In genomic region chr9:40191403-40191802, GRCh38 we compare ENCODE assay signal across 6 cellular contexts.
A peak's percentile ranks its signal among the peaks of the same experiment; 100 is the strongest.
DNase-seq lines count a peak whose midpoint lies in the region; ATAC-seq, FAIRE-seq and TF ChIP-seq lines count a peak whose summit lies in the region.
"Not testable (repeated sequence)": the region's sequence is repeated elsewhere in the genome, so short reads cannot be mapped to it uniquely, and the experiment has no call there.

No MANE protein-coding gene starts in this region.

- not testable (repeated sequence) for H3K36me3 ChIP-seq in HepG2 (replicated peaks in 1 of 2; ENCODE audit: control insufficient read depth in 1 of 2, insufficient read depth in 2 of 2, low read length in 2 of 2); stomach; aorta (ENCODE audit: control insufficient read depth in 1 of 2, insufficient read depth in 2 of 2, low read length in 1 of 2)

- H3K36me3 Mint-ChIP-seq in chondrocyte (ENCODE audit: low read depth); stimulated activated effector memory CD8-positive, alpha-beta T cell treated with anti-CD3 and anti-CD28 coated beads, Interleukin-12 subunit alpha, Interleukin-12 subunit beta, amount 100 ng/mL, for 72 hours: not testable (repeated sequence)

- BruUV-seq in HepG2 (replicated peaks; lab: Mats Ljungman, UMichigan) = not testable (repeated sequence)

- H2AFZ ChIP-seq in HepG2 (ENCODE audit: low read length) = not testable (repeated sequence)

- not testable (repeated sequence) for H3K4me1 Mint-ChIP-seq in chondrocyte (ENCODE audit: low read depth); stimulated activated effector memory CD8-positive, alpha-beta T cell treated with anti-CD3 and anti-CD28 coated beads, Interleukin-12 subunit alpha, Interleukin-12 subunit beta, amount 100 ng/mL, for 72 hours

- not testable (repeated sequence) for FAIRE-seq in HepG2 (lab: Jason Lieb, UNC)

- not testable (repeated sequence) for H3K4me3 Mint-ChIP-seq in chondrocyte (ENCODE audit: unreplicated experiment); stimulated activated effector memory CD8-positive, alpha-beta T cell treated with anti-CD3 and anti-CD28 coated beads, Interleukin-12 subunit alpha, Interleukin-12 subunit beta, amount 100 ng/mL, for 72 hours

- not testable (repeated sequence) for H3K27me3 ChIP-seq in HepG2 (ENCODE audit: control insufficient read depth in 1 of 2, insufficient read depth in 2 of 2, low read length in 2 of 2); stomach; aorta (ENCODE audit: control insufficient read depth in 1 of 2, insufficient read depth in 2 of 2, low read length in 1 of 2)

- not testable (repeated sequence) for H4K20me1 ChIP-seq in HepG2 (ENCODE audit: insufficient read depth, low read length)

- H3K27ac Mint-ChIP-seq in chondrocyte (ENCODE audit: unreplicated experiment); stimulated activated effector memory CD8-positive, alpha-beta T cell treated with anti-CD3 and anti-CD28 coated beads, Interleukin-12 subunit alpha, Interleukin-12 subunit beta, amount 100 ng/mL, for 72 hours: not testable (repeated sequence)

- CTCF ChIA-PET in HepG2 (lab: Yijun Ruan, JAX; ENCODE audit: low intra/inter-chr PET ratio, low total read pairs) = not testable (repeated sequence)

- TF ChIP-seq CTCF in chondrocyte (IDR thresholded peaks at IDR 0.05); HepG2 (CRISPR knock-in tag; IDR thresholded peaks at IDR 0.05); stomach (IDR thresholded peaks at IDR 0.05): not testable (repeated sequence)

- ATAC-seq in HepG2 = peak; percentile 63; the same call in 2 of the 3 replicates
- ATAC-seq in stimulated activated effector memory CD8-positive, alpha-beta T cell treated with anti-CD3 and anti-CD28 coated beads, Interleukin-12 subunit alpha, Interleukin-12 subunit beta, amount 100 ng/mL, for 72 hours = peak; percentile 48
- peak; percentile 60 for ATAC-seq in aorta (ENCODE audit: low FRiP score)

- POLR2A ChIA-PET in HepG2 (lab: Yijun Ruan, JAX) = not testable (repeated sequence)

- H3K9me3 ChIP-seq in HepG2 (ENCODE audit: low read length); stomach; aorta (ENCODE audit: control insufficient read depth, low read length): not testable (repeated sequence)

- DNase-seq in chondrocyte (ENCODE audit: low spot score) (peak; percentile 66), cardiac septum (ENCODE audit: low spot score) (peak; percentile 74), stomach (peak; percentile 14)
- not testable (repeated sequence) for DNase-seq in HepG2 (ENCODE audit: low spot score); stimulated activated effector memory CD8-positive, alpha-beta T cell treated with anti-CD3 and anti-CD28 coated beads, Interleukin-12 subunit alpha, Interleukin-12 subunit beta, amount 100 ng/mL, for 72 hours (ENCODE audit: low spot score in 2 of 2); aorta

- H3K4me3 ChIP-seq in HepG2 (replicated peaks in 1 of 3; ENCODE audit: insufficient read depth in 1 of 3, low read depth in 2 of 3, low read length in 3 of 3); stomach; aorta (ENCODE audit: low read length in 2 of 2): not testable (repeated sequence)

- H3K27me3 Mint-ChIP-seq in chondrocyte (ENCODE audit: low read depth) = not testable (repeated sequence)

- H3K9ac ChIP-seq in HepG2 (ENCODE audit: insufficient read depth, low read depth, low read length) = not testable (repeated sequence)

- H3K4me1 ChIP-seq in HepG2 (ENCODE audit: insufficient read depth, low read length); stomach; aorta (ENCODE audit: control insufficient read depth in 1 of 2, insufficient read depth in 2 of 2, low read length in 2 of 2): not testable (repeated sequence)

- not testable (repeated sequence) for TF ChIP-seq RAD21 in HepG2 (CRISPR knock-in tag; IDR thresholded peaks at IDR 0.05)

- TF ChIP-seq EP300 in HepG2 (IDR thresholded peaks at IDR 0.05; ENCODE audit: low read depth in 2 of 2, low read length in 2 of 2); HepG2 (CRISPR knock-in tag; IDR thresholded peaks at IDR 0.05; ENCODE audit: borderline replicate concordance); stomach (IDR thresholded peaks at IDR 0.05): not testable (repeated sequence)

- H3K79me2 ChIP-seq in HepG2 (ENCODE audit: insufficient read depth, low read length) = not testable (repeated sequence)

- TF ChIP-seq POLR2A in HepG2 (IDR thresholded peaks at IDR 0.05; ENCODE audit: insufficient read depth in 1 of 2, low read depth in 2 of 2, low read length in 2 of 2); stomach (IDR thresholded peaks at IDR 0.05): not testable (repeated sequence)

- not testable (repeated sequence) for H3K9me3 Mint-ChIP-seq in chondrocyte (ENCODE audit: low read depth); stimulated activated effector memory CD8-positive, alpha-beta T cell treated with anti-CD3 and anti-CD28 coated beads, Interleukin-12 subunit alpha, Interleukin-12 subunit beta, amount 100 ng/mL, for 72 hours

- in situ Hi-C loops in HepG2 (cut with HindIII; ENCODE audit: extremely low pct_ligation_motif_present, low pct_unique_long_range_greater_than_20kb) = not testable (repeated sequence)

- not testable (repeated sequence) for H3K4me2 ChIP-seq in HepG2 (ENCODE audit: low read depth, low read length)

- intact Hi-C loops in cardiac septum (cut with DNase I); HepG2 (cut with micrococcal nuclease; ENCODE audit: unreplicated experiment); stomach (cut with DNase I; ENCODE audit: low total_unique reads); aorta (cut with DNase I): not testable (repeated sequence)

- not testable (repeated sequence) for H3K27ac ChIP-seq in HepG2 (ENCODE audit: extremely low read length, insufficient read depth, low read length); stomach; aorta (ENCODE audit: low read depth in 1 of 2, low read length in 2 of 2)

- 15% methylated on average over 2 of the region's 5 CpGs for WGBS in HepG2 (ENCODE audit: low lambda C conversion rate)
- WGBS in stomach, 5 donors = 50 to 73% (median 56%) methylated on average over 2 of the region's 5 CpGs; no CpG with 5 or more reads in 2 of the 5 donors
- 56 to 67% methylated on average over 2 of the region's 5 CpGs for WGBS in aorta, 2 donors
